Comparison of ENCODE assay signal across 9 cellular contexts in genomic region chr19:17671906-17672305, GRCh38. TPM values are rescaled to one million over a fixed set of nuclear protein-coding genes. Genes with fewer than 3 reads are reported as not detected.
DNase-seq lines count a peak whose midpoint lies in the region; ATAC-seq and TF ChIP-seq lines count a peak whose summit lies in the region.
"Had no signal": no experiment of that assay in that cellular context is flagged by ENCODE, and none has a peak within 500 bp of the region (broad histone marks: within the 10 kb centered on the region; RNA-seq: fewer than 3 reads in every experiment).

No MANE protein-coding gene starts in this region.

- H3K27me3 ChIP-seq in HCT116 (ENCODE audit: insufficient read depth, low read length) (no peaks in the 10 kb centered on the region), gastroesophageal sphincter (peaks cover 45% of the 10 kb centered on the region)

- DNase-seq in Caki2 (ENCODE audit: low read depth), result peak; percentile 65
- peak; percentile 68 for DNase-seq in HCT116 (ENCODE audit: low read depth, low spot score)
- DNase-seq in T1000 (lab: John Stamatoyannopoulos, UW), result peak; percentile 5
- peak; percentile 29 for DNase-seq in germinal center (ENCODE audit: low spot score)
- DNase-seq in SIG-M5 treated with dmso at 0.1 percent for 504 hours (lab: John Stamatoyannopoulos, UW; ENCODE audit: unreplicated experiment), result no peak
- DNase-seq in ecto neural progenitor cell (ENCODE audit: low spot score), result no peak

- H3K36me3 ChIP-seq in HCT116 (ENCODE audit: control insufficient read depth in 1 of 2, insufficient read depth in 2 of 2, low read length in 2 of 2), result peaks cover 0 to 3% of the 10 kb centered on the region in 2 experiments; a peak in 1 of 4 replicates
- H3K36me3 ChIP-seq in gastroesophageal sphincter, result no peaks in the 10 kb centered on the region

- peaks cover 12 to 30% of the 10 kb centered on the region in 2 experiments for H3K4me1 ChIP-seq in HCT116 (ENCODE audit: control insufficient read depth in 1 of 2, insufficient read depth in 2 of 2, low read length in 2 of 2)
- H3K4me1 ChIP-seq in gastroesophageal sphincter, result no peaks in the 10 kb centered on the region

- POLR2A ChIA-PET in HCT116 (lab: Charles Lee), result no interaction called here

- H3K9me3 ChIP-seq in HCT116 (ENCODE audit: control insufficient read depth in 1 of 2, insufficient read depth in 1 of 2, low read depth in 1 of 2, low read length in 2 of 2) (no peaks in the 10 kb centered on the region), gastroesophageal sphincter (no peaks in the 10 kb centered on the region)

- H3K9me2 ChIP-seq in HCT116 (ENCODE audit: insufficient read depth), result no peaks in the 10 kb centered on the region

- no peak for TF ChIP-seq RAD21 in HCT116 (IDR thresholded peaks at IDR 0.05; ENCODE audit: low read depth)

- no peak for TF ChIP-seq EP300 in gastroesophageal sphincter (IDR thresholded peaks at IDR 0.05)

- TF ChIP-seq CTCF in HCT116 (IDR thresholded peaks at IDR 0.05 in 2 of 3, conservative IDR thresholded peaks at IDR 0.05 in 1 of 3; ENCODE audit: borderline replicate concordance in 1 of 3, insufficient read depth in 1 of 3, low read depth in 2 of 3, low read length in 2 of 3), result no peak
- no peak for TF ChIP-seq CTCF in gastroesophageal sphincter (IDR thresholded peaks at IDR 0.05)

- in situ Hi-C loops in Caki2 (cut with HindIII; ENCODE audit: low pct_unique_long_range_greater_than_20kb, low sequenced_read_pairs), result no loop called here

- RAD21 ChIA-PET in HCT116 (lab: Charles Lee; ENCODE audit: low non-redundant PET in 1 of 2, low total read pairs in 2 of 2, uncharacterized antibody in 2 of 2, unreplicated experiment in 2 of 2), result no interaction called here

- H3K27ac ChIP-seq in HCT116 (ENCODE audit: low read depth, low read length) (no peak overlapping the region), gastroesophageal sphincter (no peak overlapping the region)
- H3K27ac ChIP-seq: skin epidermis had no signal

- H3K4me2 ChIP-seq in HCT116 (ENCODE audit: low read length), result peak overlapping the region; percentile 20; the same call in 1 of the 2 replicates

- no peaks in the 10 kb centered on the region for H4K20me1 ChIP-seq in HCT116 (ENCODE audit: insufficient read depth)

- H3K4me3 ChIP-seq in HCT116 (replicated peaks in 1 of 2; ENCODE audit: low read depth in 1 of 2, low read length in 2 of 2), result no peak overlapping the region
- no peak overlapping the region for H3K4me3 ChIP-seq in gastroesophageal sphincter
- H3K4me3 ChIP-seq: skin epidermis had no signal

- CTCF ChIA-PET in HCT116 (lab: Charles Lee), result no interaction called here

- no peak overlapping the region for H2AFZ ChIP-seq in HCT116 (ENCODE audit: low read depth, low read length, poor library complexity, severe bottlenecking)

- WGBS in gastroesophageal sphincter (ENCODE audit: low coverage in 1 of 2), 2 donors, result 70 to 100% methylated on average over 1 to 2 of the region's 2 CpGs

- ATAC-seq in HCT116, result peak; percentile 92
- ATAC-seq in HG02759 (IDR thresholded peaks at IDR 0.05; ENCODE audit: unreplicated experiment), result no peak
- ATAC-seq in gastroesophageal sphincter, result no peak

- no peak overlapping the region for H3K9ac ChIP-seq in HCT116 (ENCODE audit: low read length)

- no TSS peak for BruUV-seq in HCT116 (replicated peaks; lab: Mats Ljungman, UMichigan)

- intact Hi-C loops in HCT116 (cut with micrococcal nuclease), result no loop called here

- peaks cover 5% of the 10 kb centered on the region; the same call in 1 of the 2 replicates for H3K79me2 ChIP-seq in HCT116 (ENCODE audit: insufficient read depth, low read length)

- no peak for TF ChIP-seq POLR2A in HCT116 (IDR thresholded peaks at IDR 0.05; ENCODE audit: borderline replicate concordance, extremely low read depth, insufficient read depth, insufficient read length)
- TF ChIP-seq POLR2A in gastroesophageal sphincter (IDR thresholded peaks at IDR 0.05), result no peak

TF ChIP-seq in HCT116, 20 proteins besides CTCF, POLR2A, EP300 and RAD21:
- TF ChIP-seq SP1 (IDR thresholded peaks at IDR 0.05; ENCODE audit: low read depth), result peak; percentile 75
- no peak for TF ChIP-seq FOSL1 (IDR thresholded peaks at IDR 0.05; ENCODE audit: low read depth)
- TF ChIP-seq EZH2phosphoT487 (IDR thresholded peaks at IDR 0.05; ENCODE audit: borderline replicate concordance), result no peak
- no peak for TF ChIP-seq ZNF274 (IDR thresholded peaks at IDR 0.05; ENCODE audit: low read depth, low read length)
- TF ChIP-seq EZH2 (IDR thresholded peaks at IDR 0.05), result no peak
- TF ChIP-seq YY1 (IDR thresholded peaks at IDR 0.05; ENCODE audit: extremely low read depth, insufficient replicate concordance, low read depth, low read length), result peak; percentile 48

RNA-seq across cellular contexts. Expression of gene UNC13A, which starts 16.2 kb away (rescaled TPM):
- total RNA-seq in Caki2 (2014; rRNA removed; shearing (Covaris generic); ENCODE audit: low replicate concordance), result 0.06 TPM in 1 of 2 replicates, not detected in the other
- total RNA-seq in HCT116 (2021; ENCODE audit: unreplicated experiment) (29.0 TPM), gastroesophageal sphincter (under 1 TPM; under 0.01 to 0.40 (median 0.15) TPM)
- 9.4 and 16.6 TPM in 2 replicates for polyA plus RNA-seq in HCT116 (2012)

RNA-seq across cellular contexts. Expression of gene MAP1S, which starts 47.4 kb away (rescaled TPM):
- total RNA-seq in Caki2 (2014; rRNA removed; shearing (Covaris generic); ENCODE audit: low replicate concordance), result 46.5 and 56.1 TPM in 2 replicates
- total RNA-seq in HCT116 (2021; ENCODE audit: unreplicated experiment) (80.8 TPM), gastroesophageal sphincter (10 to 100 TPM; 18.8 to 47.3 (median 23.9) TPM)
- polyA plus RNA-seq in HCT116 (2012), result 81.9 and 125 TPM in 2 replicates

Comparison
In these comparisons a context has a peak if more than half of its experiments do, and no peak if none do; other contexts are left out.
1. DNase-seq: peak in Caki2 (single experiment), HCT116 (single experiment), T1000 (single experiment) and germinal center (single experiment); none in SIG-M5 treated with dmso at 0.1 percent for 504 hours (single experiment) and ecto neural progenitor cell (single experiment).
2. RNA of gene UNC13A, which starts 16.2 kb away (total RNA-seq): 29.0 TPM in HCT116 (single experiment); under 0.01 to 0.40 TPM in gastroesophageal sphincter and 0.06 TPM in Caki2; every median in the first group is over 10 times any median in the second.